3 cellular contexts compared by ENCODE assay signal in the genomic region with DNA sequence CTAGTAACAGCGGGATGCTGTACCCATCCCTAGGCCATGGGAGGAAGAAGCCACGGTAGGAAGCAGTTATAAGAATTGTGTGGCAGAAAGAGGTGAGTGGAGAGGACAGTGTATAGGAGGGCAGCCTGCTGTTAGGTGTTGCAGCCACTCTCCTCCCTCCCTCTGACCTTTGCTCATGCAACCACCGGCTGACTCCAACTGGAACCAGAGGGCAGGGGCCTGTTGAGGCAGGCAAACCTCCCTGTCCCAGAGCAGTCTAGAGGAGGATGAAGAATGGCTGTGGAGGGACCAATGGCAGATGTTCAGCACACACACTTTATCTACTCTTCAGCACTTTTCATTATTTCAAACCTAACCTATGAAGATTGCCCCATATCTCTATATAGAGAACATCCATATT.
A peak's percentile ranks its signal among the peaks of the same experiment; 100 is the strongest.
TF ChIP-seq lines count a peak whose summit lies in the region.

No MANE protein-coding gene starts in this region.

TF ChIP-seq in SK-N-SH treated with all-trans-retinoic acid at 6 μM for 48 hours, 23 proteins besides CTCF, POLR2A, EP300 and RAD21:
- TF ChIP-seq ZNF70 (CRISPR knock-in tag; IDR thresholded peaks at IDR 0.05) (peak; percentile 87), ISL1 (CRISPR knock-in tag; IDR thresholded peaks at IDR 0.05) (no peak)

TF ChIP-seq in SK-N-SH, 30 proteins besides CTCF, POLR2A, EP300 and RAD21:
- no peak for TF ChIP-seq FOSL2 (IDR thresholded peaks at IDR 0.05; ENCODE audit: borderline replicate concordance, low read depth)
TF ChIP-seq in SK-N-SH: peak in this region for 0.

TF ChIP-seq in K562, 482 proteins besides CTCF, POLR2A, EP300 and RAD21:
- TF ChIP-seq, protein P1, sequence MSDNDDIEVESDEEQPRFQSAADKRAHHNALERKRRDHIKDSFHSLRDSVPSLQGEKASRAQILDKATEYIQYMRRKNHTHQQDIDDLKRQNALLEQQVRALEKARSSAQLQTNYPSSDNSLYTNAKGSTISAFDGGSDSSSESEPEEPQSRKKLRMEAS (CRISPR knock-in tag; IDR thresholded peaks at IDR 0.05), result no peak
- no peak for TF ChIP-seq GTF2E2 (tag; IDR thresholded peaks at IDR 0.05)
- no peak for TF ChIP-seq LARP7 (IDR thresholded peaks at IDR 0.05)
- TF ChIP-seq, protein P2, sequence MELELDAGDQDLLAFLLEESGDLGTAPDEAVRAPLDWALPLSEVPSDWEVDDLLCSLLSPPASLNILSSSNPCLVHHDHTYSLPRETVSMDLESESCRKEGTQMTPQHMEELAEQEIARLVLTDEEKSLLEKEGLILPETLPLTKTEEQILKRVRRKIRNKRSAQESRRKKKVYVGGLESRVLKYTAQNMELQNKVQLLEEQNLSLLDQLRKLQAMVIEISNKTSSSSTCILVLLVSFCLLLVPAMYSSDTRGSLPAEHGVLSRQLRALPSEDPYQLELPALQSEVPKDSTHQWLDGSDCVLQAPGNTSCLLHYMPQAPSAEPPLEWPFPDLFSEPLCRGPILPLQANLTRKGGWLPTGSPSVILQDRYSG (tag; conservative IDR thresholded peaks at IDR 0.05; ENCODE audit: low read depth), result no peak
- no peak for TF ChIP-seq SAFB2 (IDR thresholded peaks at IDR 0.05; ENCODE audit: borderline replicate concordance, low read depth, low read length, severe bottlenecking)
TF ChIP-seq in K562: peak in this region for 0.
